3 cellular contexts compared by ENCODE assay signal in genomic region chrX:47885501-47885900, GRCh38.
"Had no signal": no experiment of that assay in that cellular context is flagged by ENCODE, and none has a peak within 500 bp of the region (broad histone marks: within the 10 kb centered on the region; RNA-seq: fewer than 3 reads in every experiment).

No MANE protein-coding gene starts in this region.

- ATAC-seq: GM12878 had no signal

- DNase-seq: GDM1, GF-D8 had no signal
